1 cellular context compared by ENCODE assay signal in genomic region chr21:14957836-14958235, GRCh38.
TF ChIP-seq lines count a peak whose summit lies in the region.

No MANE protein-coding gene starts in this region.

TF ChIP-seq in IMR-90, 13 proteins besides CTCF, POLR2A, EP300 and RAD21 (continued from another document):
- TF ChIP-seq, protein P1, sequence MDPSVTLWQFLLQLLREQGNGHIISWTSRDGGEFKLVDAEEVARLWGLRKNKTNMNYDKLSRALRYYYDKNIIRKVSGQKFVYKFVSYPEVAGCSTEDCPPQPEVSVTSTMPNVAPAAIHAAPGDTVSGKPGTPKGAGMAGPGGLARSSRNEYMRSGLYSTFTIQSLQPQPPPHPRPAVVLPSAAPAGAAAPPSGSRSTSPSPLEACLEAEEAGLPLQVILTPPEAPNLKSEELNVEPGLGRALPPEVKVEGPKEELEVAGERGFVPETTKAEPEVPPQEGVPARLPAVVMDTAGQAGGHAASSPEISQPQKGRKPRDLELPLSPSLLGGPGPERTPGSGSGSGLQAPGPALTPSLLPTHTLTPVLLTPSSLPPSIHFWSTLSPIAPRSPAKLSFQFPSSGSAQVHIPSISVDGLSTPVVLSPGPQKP (IDR thresholded peaks at IDR 0.05; ENCODE audit: borderline replicate concordance, low read depth, low read length), result no peak
- TF ChIP-seq BHLHE40 (IDR thresholded peaks at IDR 0.05; ENCODE audit: low read depth, low read length), result no peak
- no peak for TF ChIP-seq USF2 (IDR thresholded peaks at IDR 0.05; ENCODE audit: low read depth, low read length)
- TF ChIP-seq MAZ (IDR thresholded peaks at IDR 0.05; ENCODE audit: borderline replicate concordance, low read depth, low read length), result no peak
- TF ChIP-seq RFX5 (IDR thresholded peaks at IDR 0.05; ENCODE audit: low read depth, low read length), result no peak
- no peak for TF ChIP-seq MXI1 (IDR thresholded peaks at IDR 0.05; ENCODE audit: borderline replicate concordance, low read depth, low read length)
